In the genomic region with DNA sequence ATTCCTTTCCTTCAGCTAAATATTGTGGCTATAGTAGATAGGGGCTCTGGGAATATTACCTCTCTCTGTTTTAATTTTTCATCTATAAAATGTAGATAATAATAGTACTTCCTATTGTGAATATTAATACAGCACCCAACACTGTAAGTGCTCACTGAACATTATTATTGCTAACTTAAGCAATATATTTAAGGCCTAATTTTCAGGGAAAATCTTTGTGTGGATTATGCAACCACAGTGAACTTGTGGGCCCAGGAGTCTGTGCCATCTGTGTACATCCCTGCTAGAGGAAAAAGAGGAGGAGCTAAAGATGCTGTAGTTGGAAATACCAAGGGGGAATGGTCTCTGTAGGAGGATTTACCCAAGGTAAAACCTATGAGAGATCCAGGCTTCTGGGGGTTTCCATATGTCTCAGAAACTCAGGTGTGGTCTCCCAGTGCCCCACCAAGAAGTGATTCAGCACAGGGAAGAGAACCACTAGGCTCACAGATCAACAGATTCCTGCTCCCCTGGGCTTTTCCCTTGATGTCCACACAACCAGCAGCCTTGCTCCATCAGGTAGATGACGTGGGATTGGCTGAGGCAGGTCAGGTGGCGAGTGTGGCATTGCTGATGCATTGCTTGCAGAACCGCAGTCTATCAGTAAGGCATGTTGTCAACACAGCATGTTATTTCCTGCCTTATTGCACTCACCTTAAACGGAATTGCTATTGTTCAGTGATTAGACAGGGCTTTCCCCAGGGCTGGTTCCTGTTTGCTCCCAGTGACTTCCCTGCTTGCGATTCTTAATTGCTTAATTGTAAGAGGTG, we compare ENCODE assay signal across 1 cellular context.
TF ChIP-seq lines count a peak whose summit lies in the region.

No MANE protein-coding gene starts in this region.

TF ChIP-seq in A549, 52 proteins besides CTCF, POLR2A, EP300 and RAD21:
- TF ChIP-seq, protein P1, sequence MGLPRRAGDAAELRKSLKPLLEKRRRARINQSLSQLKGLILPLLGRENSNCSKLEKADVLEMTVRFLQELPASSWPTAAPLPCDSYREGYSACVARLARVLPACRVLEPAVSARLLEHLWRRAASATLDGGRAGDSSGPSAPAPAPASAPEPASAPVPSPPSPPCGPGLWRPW (IDR thresholded peaks at IDR 0.05): no peak
- TF ChIP-seq ZSCAN20 (CRISPR knock-in tag; IDR thresholded peaks at IDR 0.05) (no peak), TP53 (CRISPR knock-in tag; IDR thresholded peaks at IDR 0.05) (no peak), JUNB (IDR thresholded peaks at IDR 0.05) (no peak), MAZ (IDR thresholded peaks at IDR 0.05; ENCODE audit: borderline replicate concordance, low read depth, low read length) (no peak)
- TF ChIP-seq, protein P2, sequence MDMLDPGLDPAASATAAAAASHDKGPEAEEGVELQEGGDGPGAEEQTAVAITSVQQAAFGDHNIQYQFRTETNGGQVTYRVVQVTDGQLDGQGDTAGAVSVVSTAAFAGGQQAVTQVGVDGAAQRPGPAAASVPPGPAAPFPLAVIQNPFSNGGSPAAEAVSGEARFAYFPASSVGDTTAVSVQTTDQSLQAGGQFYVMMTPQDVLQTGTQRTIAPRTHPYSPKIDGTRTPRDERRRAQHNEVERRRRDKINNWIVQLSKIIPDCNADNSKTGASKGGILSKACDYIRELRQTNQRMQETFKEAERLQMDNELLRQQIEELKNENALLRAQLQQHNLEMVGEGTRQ (IDR thresholded peaks at IDR 0.05): peak; percentile 49; the same call in 1 of the 2 replicates
- TF ChIP-seq, protein P3, sequence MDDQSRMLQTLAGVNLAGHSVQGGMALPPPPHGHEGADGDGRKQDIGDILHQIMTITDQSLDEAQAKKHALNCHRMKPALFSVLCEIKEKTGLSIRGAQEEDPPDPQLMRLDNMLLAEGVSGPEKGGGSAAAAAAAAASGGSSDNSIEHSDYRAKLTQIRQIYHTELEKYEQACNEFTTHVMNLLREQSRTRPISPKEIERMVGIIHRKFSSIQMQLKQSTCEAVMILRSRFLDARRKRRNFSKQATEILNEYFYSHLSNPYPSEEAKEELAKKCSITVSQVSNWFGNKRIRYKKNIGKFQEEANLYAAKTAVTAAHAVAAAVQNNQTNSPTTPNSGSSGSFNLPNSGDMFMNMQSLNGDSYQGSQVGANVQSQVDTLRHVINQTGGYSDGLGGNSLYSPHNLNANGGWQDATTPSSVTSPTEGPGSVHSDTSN (IDR thresholded peaks at IDR 0.05): no peak
